ENCODE assay signal across 2 cellular contexts in the genomic region with DNA sequence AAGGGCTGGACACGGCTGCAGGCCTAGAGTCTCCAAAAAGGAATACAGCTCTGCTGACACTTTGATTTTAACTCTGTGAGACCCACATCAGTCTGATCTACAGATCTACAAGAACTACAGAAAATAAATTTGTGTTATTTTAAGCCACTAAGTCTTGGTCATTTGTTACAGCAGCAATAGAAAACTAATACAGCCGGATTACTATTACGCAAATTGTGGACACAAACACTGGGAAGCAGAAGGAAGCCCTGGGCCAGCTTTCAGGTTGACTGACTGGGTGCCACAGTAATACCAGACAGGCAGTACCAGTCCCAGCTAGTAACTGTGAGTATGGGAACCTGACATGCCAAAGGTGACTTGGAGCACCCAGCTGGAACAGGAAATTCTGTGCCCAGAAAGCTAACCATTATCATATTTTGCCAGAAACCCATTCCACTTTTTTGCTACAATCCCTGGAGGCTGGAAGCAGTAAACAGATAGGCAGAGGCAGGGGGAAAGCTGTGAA.
TF ChIP-seq lines count a peak whose summit lies in the region.

No MANE protein-coding gene starts in this region.

TF ChIP-seq in GM23338, 12 proteins besides CTCF, POLR2A, EP300 and RAD21:
- TF ChIP-seq, protein P1, sequence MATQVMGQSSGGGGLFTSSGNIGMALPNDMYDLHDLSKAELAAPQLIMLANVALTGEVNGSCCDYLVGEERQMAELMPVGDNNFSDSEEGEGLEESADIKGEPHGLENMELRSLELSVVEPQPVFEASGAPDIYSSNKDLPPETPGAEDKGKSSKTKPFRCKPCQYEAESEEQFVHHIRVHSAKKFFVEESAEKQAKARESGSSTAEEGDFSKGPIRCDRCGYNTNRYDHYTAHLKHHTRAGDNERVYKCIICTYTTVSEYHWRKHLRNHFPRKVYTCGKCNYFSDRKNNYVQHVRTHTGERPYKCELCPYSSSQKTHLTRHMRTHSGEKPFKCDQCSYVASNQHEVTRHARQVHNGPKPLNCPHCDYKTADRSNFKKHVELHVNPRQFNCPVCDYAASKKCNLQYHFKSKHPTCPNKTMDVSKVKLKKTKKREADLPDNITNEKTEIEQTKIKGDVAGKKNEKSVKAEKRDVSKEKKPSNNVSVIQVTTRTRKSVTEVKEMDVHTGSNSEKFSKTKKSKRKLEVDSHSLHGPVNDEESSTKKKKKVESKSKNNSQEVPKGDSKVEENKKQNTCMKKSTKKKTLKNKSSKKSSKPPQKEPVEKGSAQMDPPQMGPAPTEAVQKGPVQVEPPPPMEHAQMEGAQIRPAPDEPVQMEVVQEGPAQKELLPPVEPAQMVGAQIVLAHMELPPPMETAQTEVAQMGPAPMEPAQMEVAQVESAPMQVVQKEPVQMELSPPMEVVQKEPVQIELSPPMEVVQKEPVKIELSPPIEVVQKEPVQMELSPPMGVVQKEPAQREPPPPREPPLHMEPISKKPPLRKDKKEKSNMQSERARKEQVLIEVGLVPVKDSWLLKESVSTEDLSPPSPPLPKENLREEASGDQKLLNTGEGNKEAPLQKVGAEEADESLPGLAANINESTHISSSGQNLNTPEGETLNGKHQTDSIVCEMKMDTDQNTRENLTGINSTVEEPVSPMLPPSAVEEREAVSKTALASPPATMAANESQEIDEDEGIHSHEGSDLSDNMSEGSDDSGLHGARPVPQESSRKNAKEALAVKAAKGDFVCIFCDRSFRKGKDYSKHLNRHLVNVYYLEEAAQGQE (IDR thresholded peaks at IDR 0.05; ENCODE audit: unreplicated experiment): no peak
- TF ChIP-seq EZH2 (IDR thresholded peaks at IDR 0.05; ENCODE audit: low read depth, unreplicated experiment): no peak
- TF ChIP-seq JUNB (IDR thresholded peaks at IDR 0.05; ENCODE audit: unreplicated experiment): no peak

TF ChIP-seq in WTC11, 78 proteins besides CTCF, POLR2A, EP300 and RAD21 (continued from another document):
- TF ChIP-seq JAZF1 (CRISPR knock-in tag; IDR thresholded peaks at IDR 0.05) (no peak), ZNF671 (CRISPR knock-in tag; IDR thresholded peaks at IDR 0.05) (no peak)
